In the genomic region with DNA sequence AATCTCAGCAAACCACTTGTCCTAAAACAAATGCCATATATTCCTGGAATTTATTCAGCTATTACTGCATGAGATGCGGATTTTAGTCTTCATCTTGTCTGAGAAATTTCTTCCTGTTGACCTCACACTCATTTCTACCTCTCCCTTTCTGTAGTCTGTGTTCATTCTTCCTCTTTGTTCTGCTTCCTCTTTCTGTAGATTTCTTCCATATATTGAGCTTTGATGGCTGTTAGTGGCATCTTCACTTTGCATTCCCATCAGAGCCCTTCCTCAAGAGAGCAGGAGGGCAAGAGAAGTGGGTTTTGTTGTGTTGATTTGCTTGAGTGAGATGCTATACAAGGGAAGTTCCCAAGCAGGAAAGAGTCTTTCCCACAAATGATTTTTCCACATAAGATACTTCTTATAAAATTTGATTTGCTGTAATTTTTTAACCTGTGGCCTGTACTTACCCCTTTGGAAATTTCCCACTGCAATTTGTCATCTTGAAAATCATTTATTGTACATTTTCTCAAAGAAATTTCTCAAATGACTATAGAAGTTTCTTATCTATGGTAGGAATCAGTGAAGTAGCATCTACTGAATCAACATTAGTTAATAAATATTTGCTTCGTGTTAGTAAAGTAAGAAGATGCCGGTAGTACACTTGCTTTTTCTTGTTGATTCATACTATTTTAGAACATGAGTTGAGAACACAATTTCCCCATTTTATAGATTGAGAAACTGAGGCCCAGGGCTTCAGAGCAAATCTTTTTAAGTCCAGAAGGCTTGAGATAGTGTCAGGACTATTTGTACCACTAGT, we compare ENCODE assay signal across 12 cellular contexts. TPM values are rescaled to one million over a fixed set of nuclear protein-coding genes. Genes with fewer than 3 reads are reported as not detected.
A peak's percentile ranks its signal among the peaks of the same experiment; 100 is the strongest.
DNase-seq lines count a peak whose midpoint lies in the region; ATAC-seq, FAIRE-seq and TF ChIP-seq lines count a peak whose summit lies in the region.
"Had no signal": no experiment of that assay in that cellular context is flagged by ENCODE, and none has a peak within 500 bp of the region (broad histone marks: within the 10 kb centered on the region; RNA-seq: fewer than 3 reads in every experiment).

No MANE protein-coding gene starts in this region.

- DNase-seq in GM12865 (ENCODE audit: low read depth) (no peak), chondrocyte (ENCODE audit: low spot score) (no peak), urothelium cell line (ENCODE audit: low spot score) (no peak), HuH-7.5 (ENCODE audit: low spot score) (no peak), NCI-H1930 (lab: John Stamatoyannopoulos, UW) (no peak), substantia nigra (lab: John Stamatoyannopoulos, UW) (no peak)
- DNase-seq: activated naive CD4-positive, alpha-beta T cell treated with anti-CD3 and anti-CD28 coated beads, Interleukin-2, amount 10 ng/mL, durations not matched to agents 7 days and 5 days; CD8-positive, alpha-beta T cell; NCI-H1092 had no signal

- peaks cover 20% of the 10 kb centered on the region for H3K4me1 ChIP-seq in HUES6 (ENCODE audit: control insufficient read depth, insufficient read depth, low read length)

- no peaks in the 10 kb centered on the region for H3K27me3 Mint-ChIP-seq in chondrocyte (ENCODE audit: low read depth)
- H3K27me3 Mint-ChIP-seq: activated naive CD4-positive, alpha-beta T cell treated with anti-CD3 and anti-CD28 coated beads, Interleukin-2, amount 10 ng/mL, durations not matched to agents 7 days and 5 days had no signal

- H3K4me3 ChIP-seq in GM12865 (ENCODE audit: low read depth, low read length) = peak overlapping the region; percentile 28; the same call in 1 of the 2 replicates
- no peak overlapping the region for H3K4me3 ChIP-seq in HUES6 (ENCODE audit: low read depth, low read length)

- no peak for FAIRE-seq in urothelium cell line (lab: Jason Lieb, UNC)

- TF ChIP-seq CTCF in GM12865 (IDR thresholded peaks at IDR 0.05; ENCODE audit: insufficient read depth, low read depth, low read length, missing control alignments) (no peak), chondrocyte (IDR thresholded peaks at IDR 0.05) (no peak)

- H3K4me3 Mint-ChIP-seq in chondrocyte (ENCODE audit: unreplicated experiment) = no peak overlapping the region
- H3K4me3 Mint-ChIP-seq: activated naive CD4-positive, alpha-beta T cell treated with anti-CD3 and anti-CD28 coated beads, Interleukin-2, amount 10 ng/mL, durations not matched to agents 7 days and 5 days; CD8-positive, alpha-beta T cell; neural crest cell had no signal

- H3K36me3 ChIP-seq in HUES6 (ENCODE audit: control insufficient read depth, insufficient read depth, low read length) = peaks cover 22% of the 10 kb centered on the region

- no peaks in the 10 kb centered on the region for H3K9me3 ChIP-seq in HUES6 (ENCODE audit: control insufficient read depth, insufficient read depth, low read depth, low read length)

- no peaks in the 10 kb centered on the region for H3K9me3 Mint-ChIP-seq in chondrocyte (ENCODE audit: low read depth)
- H3K9me3 Mint-ChIP-seq: activated naive CD4-positive, alpha-beta T cell treated with anti-CD3 and anti-CD28 coated beads, Interleukin-2, amount 10 ng/mL, durations not matched to agents 7 days and 5 days; CD8-positive, alpha-beta T cell; neural crest cell had no signal

- H3K36me3 Mint-ChIP-seq in chondrocyte (ENCODE audit: low read depth) = peaks cover 5% of the 10 kb centered on the region

- H3K27me3 ChIP-seq in HUES6 (ENCODE audit: control insufficient read depth, insufficient read depth, low read length) = no peaks in the 10 kb centered on the region

- peak; percentile 36 for ATAC-seq in GM21528 (IDR thresholded peaks at IDR 0.05; ENCODE audit: low FRiP score, unreplicated experiment)
- ATAC-seq: CD8-positive, alpha-beta T cell had no signal

- H3K4me1 Mint-ChIP-seq in chondrocyte (ENCODE audit: low read depth) = peaks cover 59% of the 10 kb centered on the region
- H3K4me1 Mint-ChIP-seq: activated naive CD4-positive, alpha-beta T cell treated with anti-CD3 and anti-CD28 coated beads, Interleukin-2, amount 10 ng/mL, durations not matched to agents 7 days and 5 days had no signal

- 0 out of 2 replicates have a peak overlapping the region, but pooled peaks have one; percentile 44 for H3K27ac ChIP-seq in HUES6 (ENCODE audit: low read depth, low read length)
- no peak overlapping the region for H3K27ac ChIP-seq in substantia nigra (ENCODE audit: low read depth, low read length, poor library complexity, severe bottlenecking)

- peak overlapping the region; percentile 35 for H3K27ac Mint-ChIP-seq in chondrocyte (ENCODE audit: unreplicated experiment)
- H3K27ac Mint-ChIP-seq: activated naive CD4-positive, alpha-beta T cell treated with anti-CD3 and anti-CD28 coated beads, Interleukin-2, amount 10 ng/mL, durations not matched to agents 7 days and 5 days; CD8-positive, alpha-beta T cell had no signal

- H3K9ac ChIP-seq in HUES6 (ENCODE audit: low read length) = no peak overlapping the region

RNA-seq across cellular contexts. Expression of a gene that starts 43.8 kb away (rescaled TPM):
- total RNA-seq in chondrocyte = 25.5 to 34.1 TPM (median 33.2 TPM) in 3 replicates
